ENCODE assay signal across 19 cellular contexts in the genomic region with DNA sequence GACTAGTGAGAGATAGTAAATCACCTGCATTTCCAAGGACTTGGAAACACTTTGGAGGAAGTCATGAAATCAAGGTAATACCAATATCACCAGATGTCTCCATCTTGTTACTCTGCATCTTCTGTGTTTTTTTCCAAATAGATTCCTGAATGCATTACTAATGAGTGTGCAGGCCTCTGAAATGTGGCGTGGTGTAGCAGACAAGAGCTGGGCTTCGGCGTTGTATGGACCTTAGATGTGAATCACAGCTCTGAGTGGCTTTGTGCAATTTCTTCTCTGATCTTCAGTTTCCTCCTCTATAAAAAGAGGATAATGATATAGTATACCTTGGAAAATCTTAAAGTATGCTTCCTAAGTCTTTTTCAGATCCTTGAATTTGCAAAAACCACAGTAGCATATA. TPM values are rescaled to one million over a fixed set of nuclear protein-coding genes. Genes with fewer than 3 reads are reported as not detected.
DNase-seq lines count a peak whose midpoint lies in the region; ATAC-seq and TF ChIP-seq lines count a peak whose summit lies in the region.
"Had no signal": no experiment of that assay in that cellular context is flagged by ENCODE, and none has a peak within 500 bp of the region (broad histone marks: within the 10 kb centered on the region; RNA-seq: fewer than 3 reads in every experiment).

No MANE protein-coding gene starts in this region.

- H3K27ac ChIP-seq in left ventricle myocardium inferior (replicated peaks) (peak overlapping the region; percentile 60), right atrium auricular region (peak overlapping the region in 1 of 2 donors; percentile 20), SJSA1 (peak overlapping the region; percentile 16; the same call in 1 of the 2 replicates), smooth muscle cell (ENCODE audit: low read depth) (peak overlapping the region; percentile 64), Peyer's patch (no peak overlapping the region), tibial nerve (no peak overlapping the region)
- H3K27ac ChIP-seq: uterus had no signal

- no peaks in the 10 kb centered on the region for H4K20me1 ChIP-seq in smooth muscle cell (ENCODE audit: low read depth)

- DNase-seq in left ventricle myocardium inferior (no peak), right atrium auricular region (ENCODE audit: low spot score) (no peak), SJSA1 (ENCODE audit: low read depth in 1 of 2, low spot score in 2 of 2) (peak in 1 of 2 experiments; percentile 60), fibroblast of mammary gland (ENCODE audit: low read depth) (peak; percentile 85), smooth muscle cell (lab: John Stamatoyannopoulos, UW; ENCODE audit: unreplicated experiment) (no peak), Peyer's patch (no peak), tibial nerve (ENCODE audit: low spot score in 2 of 2) (no peak)
- DNase-seq: activated CD4-positive, alpha-beta memory T cell treated with anti-CD3 and anti-CD28 coated beads for 36 hours; activated naive CD8-positive, alpha-beta T cell treated with anti-CD3 and anti-CD28 coated beads, Interleukin-2, amount 50 U/mL, for 24 hours; activated T-cell treated with anti-CD3 and anti-CD28 coated beads, Interleukin-2, amount 50 U/mL, for 48 hours; NCI-H1092; NCI-H774; stimulated activated CD4-positive, alpha-beta T cell treated with anti-CD3 and anti-CD28 coated beads, Interleukin-15, amount 100 ng/mL, for 24 hours; stimulated activated naive CD8-positive, alpha-beta T cell treated with anti-CD3 and anti-CD28 coated beads, Interleukin-15, amount 100 ng/mL, for 72 hours; uterus had no signal

- 27% methylated on average over 3 of the region's 3 CpGs for WGBS in smooth muscle cell (ENCODE audit: low lambda C conversion rate)
- 92 to 98% methylated on average over 3 of the region's 3 CpGs for WGBS in tibial nerve, 2 donors

- H3F3A ChIP-seq in smooth muscle cell (ENCODE audit: low read depth), result peaks cover 4% of the 10 kb centered on the region

- H3K4me1 ChIP-seq in left ventricle myocardium inferior (peaks cover 17% of the 10 kb centered on the region), right atrium auricular region (no peaks in the 10 kb centered on the region), SJSA1 (replicated peaks) (peaks cover 70% of the 10 kb centered on the region), smooth muscle cell (ENCODE audit: low read depth) (no peaks in the 10 kb centered on the region), Peyer's patch (peaks cover 0 to 5% (median 0%) of the 10 kb centered on the region in 4 donors), tibial nerve (no peaks in the 10 kb centered on the region)
- H3K4me1 ChIP-seq: uterus had no signal

- TF ChIP-seq CTCF in left ventricle myocardium inferior (IDR thresholded peaks at IDR 0.05; ENCODE audit: borderline replicate concordance) (no peak), right atrium auricular region (IDR thresholded peaks at IDR 0.05) (no peak), fibroblast of mammary gland (conservative IDR thresholded peaks at IDR 0.05; ENCODE audit: control insufficient read depth, insufficient read depth, low read depth, low read length) (no peak), smooth muscle cell (IDR thresholded peaks at IDR 0.05; ENCODE audit: borderline replicate concordance, insufficient read depth, poor library complexity, severe bottlenecking) (no peak), Peyer's patch (IDR thresholded peaks at IDR 0.05) (no peak), tibial nerve (IDR thresholded peaks at IDR 0.05) (no peak)

- no peak overlapping the region for H2AFZ ChIP-seq in smooth muscle cell (ENCODE audit: low read depth)

- H3K4me2 ChIP-seq in smooth muscle cell, result peak overlapping the region; percentile 52

- H3K4me3 ChIP-seq in left ventricle myocardium inferior (no peak overlapping the region), right atrium auricular region (no peak overlapping the region), SJSA1 (no peak overlapping the region), fibroblast of mammary gland (ENCODE audit: control insufficient read depth, low read depth, low read length) (no peak overlapping the region), smooth muscle cell (no peak overlapping the region), Peyer's patch (no peak overlapping the region), tibial nerve (no peak overlapping the region)
- H3K4me3 ChIP-seq: uterus had no signal

- H3K36me3 ChIP-seq in left ventricle myocardium inferior (no peaks in the 10 kb centered on the region), right atrium auricular region (no peaks in the 10 kb centered on the region), SJSA1 (no peaks in the 10 kb centered on the region), smooth muscle cell (ENCODE audit: low read depth) (no peaks in the 10 kb centered on the region), Peyer's patch (no peaks in the 10 kb centered on the region), tibial nerve (no peaks in the 10 kb centered on the region)
- H3K36me3 ChIP-seq: uterus had no signal

- no peaks in the 10 kb centered on the region for H3K79me2 ChIP-seq in smooth muscle cell (ENCODE audit: low read depth)

- TF ChIP-seq POLR2A in Peyer's patch (IDR thresholded peaks at IDR 0.05) (no peak), tibial nerve (IDR thresholded peaks at IDR 0.05) (no peak)

- H3K27me3 ChIP-seq in left ventricle myocardium inferior (ENCODE audit: low read depth) (no peaks in the 10 kb centered on the region), right atrium auricular region (no peaks in the 10 kb centered on the region), SJSA1 (replicated peaks) (no peaks in the 10 kb centered on the region), smooth muscle cell (ENCODE audit: low read depth) (no peaks in the 10 kb centered on the region), Peyer's patch (no peaks in the 10 kb centered on the region), tibial nerve (no peaks in the 10 kb centered on the region)
- H3K27me3 ChIP-seq: uterus had no signal

- no peak overlapping the region for H3K9ac ChIP-seq in smooth muscle cell (ENCODE audit: low read depth)

- intact Hi-C loops in left ventricle myocardium inferior (cut with micrococcal nuclease), result no loop called here

- no peak for ATAC-seq in HG03135 (IDR thresholded peaks at IDR 0.05; ENCODE audit: unreplicated experiment)
- ATAC-seq: activated naive CD8-positive, alpha-beta T cell treated with anti-CD3 and anti-CD28 coated beads, Interleukin-2, amount 50 U/mL, for 24 hours; stimulated activated naive CD8-positive, alpha-beta T cell treated with anti-CD3 and anti-CD28 coated beads, Interleukin-15, amount 100 ng/mL, for 72 hours had no signal

- no peaks in the 10 kb centered on the region for H3K9me3 ChIP-seq in left ventricle myocardium inferior (replicated peaks)
- no peaks in the 10 kb centered on the region for H3K9me3 ChIP-seq in right atrium auricular region
- no peaks in the 10 kb centered on the region for H3K9me3 ChIP-seq in SJSA1 (replicated peaks)
- H3K9me3 ChIP-seq in smooth muscle cell (replicated peaks; ENCODE audit: low read depth), result no peaks in the 10 kb centered on the region
- H3K9me3 ChIP-seq in Peyer's patch, result no peaks in the 10 kb centered on the region
- no peaks in the 10 kb centered on the region for H3K9me3 ChIP-seq in tibial nerve
- H3K9me3 ChIP-seq: uterus had no signal

- TF ChIP-seq EP300 in tibial nerve (IDR thresholded peaks at IDR 0.05), result no peak

RNA-seq across cellular contexts. Expression of gene MYPN, which starts 9.6 kb away (rescaled TPM):
- total RNA-seq in left ventricle myocardium inferior (124 TPM), right atrium auricular region (100 to 1,000 TPM in 1 of 2 donors, 10 to 100 TPM in 1; 93.5 to 145 TPM), smooth muscle cell (0.13 TPM in 1 of 2 replicates, not detected in the other), Peyer's patch (under 1 TPM in 1 of 4 donors, not detected in 3; 0.13 TPM), tibial nerve (not detected)
- total RNA-seq in SJSA1 (2014; rRNA removed; shearing (Covaris generic)), result under 0.01 and 0.39 TPM in 2 replicates
- 0.03 TPM in 1 of 2 replicates, not detected in the other for polyA plus RNA-seq in smooth muscle cell
- total RNA-seq: G401, lung microvascular endothelial cell, uterus had no signal
- polyA plus RNA-seq: IgD-negative memory B cell had no signal

RNA-seq across cellular contexts. Expression of gene HERC4, which starts 24.7 kb away (rescaled TPM):
- total RNA-seq in left ventricle myocardium inferior (31.9 TPM), right atrium auricular region (10 to 100 TPM; 22.0 to 22.5 TPM), smooth muscle cell (41.2 and 54.3 TPM in 2 replicates), Peyer's patch (10 to 100 TPM; 49.5 to 91.6 (median 79.0) TPM), tibial nerve (10 to 100 TPM; 38.1 to 57.0 (median 54.1) TPM)
- 26.3 and 42.0 TPM in 2 replicates for total RNA-seq in SJSA1 (2014; rRNA removed; shearing (Covaris generic))
- 19.5 and 20.5 TPM in 2 replicates for polyA plus RNA-seq in smooth muscle cell

Comparison
In these comparisons a context has a peak if more than half of its experiments do, and no peak if none do; other contexts are left out.
1. H3K27ac ChIP-seq: peak in left ventricle myocardium inferior (single experiment), SJSA1 (single experiment) and smooth muscle cell (single experiment); none in Peyer's patch (0 of 4) and tibial nerve (0 of 4).
2. RNA of gene MYPN, which starts 9.6 kb away (total RNA-seq): 93.5 to 145 TPM in right atrium auricular region and 124 TPM in left ventricle myocardium inferior (single experiment); under 0.01 to 0.39 TPM in SJSA1, 0.13 TPM in smooth muscle cell, 0.13 TPM in Peyer's patch and not detected in tibial nerve; every median in the first group is over 10 times any median in the second.